Comparison of ENCODE assay signal across 8 cellular contexts in genomic region chr12:56333679-56334489, GRCh38.
A peak's percentile ranks its signal among the peaks of the same experiment; 100 is the strongest.
DNase-seq lines count a peak whose midpoint lies in the region; ATAC-seq, FAIRE-seq and TF ChIP-seq lines count a peak whose summit lies in the region.

TSS of gene PAN2 (minus strand) at chr12:56334000. CDS start at chr12:56333094, 906 bp downstream.

- ATAC-seq in GM19025 (IDR thresholded peaks at IDR 0.05; ENCODE audit: low read depth, unreplicated experiment) (peak; percentile 95), HG03342 (IDR thresholded peaks at IDR 0.05; ENCODE audit: unreplicated experiment) (peak; percentile 87)

- H3K4me3 ChIP-seq in AG10803 (ENCODE audit: low read length): peak within 1 kb of the TSS; percentile 78

- DNase-seq in AG10803 (ENCODE audit: low read depth) (peak; percentile 96), NCI-H345 treated with DMSO at 0.1 percent for 48 hours (lab: John Stamatoyannopoulos, UW; ENCODE audit: unreplicated experiment) (peak; percentile 91)
- peak; percentile 80 to 84 (median 82) for DNase-seq in activated CD4-positive, CD25-positive, alpha-beta regulatory T cell (lab: John Stamatoyannopoulos, UW)
- DNase-seq in central memory CD4-positive, alpha-beta T cell: peak; percentile 95
- DNase-seq in stimulated activated CD4-positive, alpha-beta T cell treated with anti-CD3 and anti-CD28 coated beads, Interleukin-12 subunit alpha, Interleukin-12 subunit beta, amount 100 ng/mL, for 4 hours: peak; percentile 86

- peak; percentile 75 for TF ChIP-seq CTCF in AG10803 (conservative IDR thresholded peaks at IDR 0.05; ENCODE audit: low read length)

- FAIRE-seq in islet of Langerhans (lab: Jason Lieb, UNC): peak; percentile 24

Comparison
In these comparisons a context has a peak if more than half of its experiments do, and no peak if none do; other contexts are left out.
1. Peak in every context shown above with its lines: DNase-seq, ATAC-seq and H3K4me3 ChIP-seq.